8 cellular contexts compared by ENCODE assay signal in the genomic region with DNA sequence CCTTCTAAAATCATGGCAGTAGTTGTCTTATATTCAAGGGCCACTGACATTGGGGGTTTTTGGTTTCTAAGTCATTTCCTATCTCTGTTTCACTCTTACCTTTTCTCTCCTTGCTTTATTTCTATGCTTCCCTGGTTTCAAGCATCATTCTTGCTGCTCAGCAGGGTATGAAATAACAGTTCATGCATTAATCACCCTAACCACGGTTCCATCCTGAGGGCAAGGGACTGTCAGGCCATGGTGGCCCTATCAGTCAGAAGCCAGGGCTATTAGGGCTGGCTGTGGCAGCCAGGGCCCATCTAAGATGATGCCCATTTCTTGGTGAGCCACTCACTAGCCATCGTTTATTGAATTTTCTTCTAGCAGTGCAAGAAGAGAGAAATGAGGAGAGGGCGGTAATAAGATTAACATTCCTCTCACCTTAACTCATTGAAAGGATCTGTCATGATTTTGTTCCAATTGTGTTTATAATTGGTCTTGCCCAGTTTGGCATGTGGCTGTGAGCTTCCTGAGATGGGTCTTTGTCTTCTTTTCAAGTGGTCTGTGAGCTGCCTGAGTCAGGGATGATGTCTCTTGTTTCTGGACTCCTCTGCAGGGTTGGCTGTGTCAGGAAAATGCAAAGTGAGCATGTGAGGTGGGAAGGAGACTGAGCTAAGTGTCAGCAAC. TPM values are rescaled to one million over a fixed set of nuclear protein-coding genes. Genes with fewer than 3 reads are reported as not detected.
DNase-seq lines count a peak whose midpoint lies in the region; ATAC-seq and TF ChIP-seq lines count a peak whose summit lies in the region.

No MANE protein-coding gene starts in this region.

- BruUV-seq in OCI-LY7 (replicated peaks; lab: Mats Ljungman, UMichigan) = no TSS peak

- H3K79me2 ChIP-seq in OCI-LY7 (ENCODE audit: insufficient read depth, low read depth, low read length) = no peaks in the 10 kb centered on the region

- no peaks in the 10 kb centered on the region for H3K36me3 ChIP-seq in stomach smooth muscle (ENCODE audit: control insufficient read depth in 2 of 2, insufficient read depth in 2 of 2, low read length in 2 of 2)
- no peaks in the 10 kb centered on the region for H3K36me3 ChIP-seq in OCI-LY7 (ENCODE audit: insufficient read depth, low read length)

- ATAC-seq in activated naive CD4-positive, alpha-beta T cell treated with anti-CD3 and anti-CD28 coated beads, Interleukin-2, amount 50 U/mL, for 72 hours = peak; percentile 79 to 91
- ATAC-seq in HG03103 (IDR thresholded peaks at IDR 0.05; ENCODE audit: low read depth, unreplicated experiment) (peak; percentile 50), GM19455 (IDR thresholded peaks at IDR 0.05; ENCODE audit: unreplicated experiment) (no peak)

- H3K4me1 ChIP-seq in stomach smooth muscle (ENCODE audit: control insufficient read depth, insufficient read depth, low read length) (peaks cover 55% of the 10 kb centered on the region), OCI-LY7 (ENCODE audit: insufficient read depth, low read length, poor library complexity, severe bottlenecking) (no peaks in the 10 kb centered on the region)

- POLR2A ChIA-PET in OCI-LY7 (lab: Charles Lee) = interaction anchor here (1.1 kb wide), 1 partner anchor 9 kb away, joined by 5 read pairs; no protein-coding TSS in a partner anchor

- H3K4me3 ChIP-seq in choroid plexus epithelial cell (ENCODE audit: low read depth, low read length) = no peak overlapping the region
- peak overlapping the region in 1 of 2 donors; percentile 29 for H3K4me3 ChIP-seq in stomach smooth muscle (ENCODE audit: low read length in 2 of 2)
- no peak overlapping the region for H3K4me3 ChIP-seq in OCI-LY7 (ENCODE audit: low read depth, low read length, poor library complexity, severe bottlenecking)

- no peaks in the 10 kb centered on the region for H4K20me1 ChIP-seq in OCI-LY7 (ENCODE audit: insufficient read depth, low read length)

- peak overlapping the region; percentile 48 to 81 for H3K27ac Mint-ChIP-seq in activated naive CD4-positive, alpha-beta T cell treated with anti-CD3 and anti-CD28 coated beads, Interleukin-2, amount 50 U/mL, for 72 hours

- intact Hi-C loops in OCI-LY7 (cut with micrococcal nuclease; ENCODE audit: unreplicated experiment) = no loop called here

- no peak overlapping the region for H3K9ac ChIP-seq in stomach smooth muscle (ENCODE audit: low read length in 2 of 2)

- peak overlapping the region; percentile 62 for H3K27ac ChIP-seq in stomach smooth muscle (ENCODE audit: low read length)
- no peak overlapping the region for H3K27ac ChIP-seq in OCI-LY7 (ENCODE audit: low read depth, low read length, poor library complexity, severe bottlenecking)

- no peak overlapping the region for H2AFZ ChIP-seq in OCI-LY7 (ENCODE audit: low read length)

- H3K4me2 ChIP-seq in OCI-LY7 (ENCODE audit: low read length) = no peak overlapping the region

- H3K27me3 ChIP-seq in stomach smooth muscle (ENCODE audit: control insufficient read depth in 1 of 2, insufficient read depth in 2 of 2, low read length in 2 of 2) = no peaks in the 10 kb centered on the region

- no peaks in the 10 kb centered on the region for H3K9me3 Mint-ChIP-seq in activated naive CD4-positive, alpha-beta T cell treated with anti-CD3 and anti-CD28 coated beads, Interleukin-2, amount 50 U/mL, for 72 hours

- TF ChIP-seq CTCF in choroid plexus epithelial cell (conservative IDR thresholded peaks at IDR 0.05; ENCODE audit: low read depth, low read length) = no peak
- no peak for TF ChIP-seq CTCF in OCI-LY7 (conservative IDR thresholded peaks at IDR 0.05; ENCODE audit: low read length)

- H3K9me2 ChIP-seq in OCI-LY7 (ENCODE audit: insufficient read depth, low read length) = no peaks in the 10 kb centered on the region

- CTCF ChIA-PET in OCI-LY7 (lab: Charles Lee; ENCODE audit: unreplicated experiment) = no interaction called here

- H3K9me3 ChIP-seq in stomach smooth muscle (ENCODE audit: control insufficient read depth in 2 of 2, low read length in 2 of 2) (no peaks in the 10 kb centered on the region), OCI-LY7 (ENCODE audit: low read length) (no peaks in the 10 kb centered on the region)

- DNase-seq in activated naive CD4-positive, alpha-beta T cell treated with anti-CD3 and anti-CD28 coated beads, Interleukin-2, amount 50 U/mL, for 72 hours (ENCODE audit: low spot score in 2 of 2) = peak in 1 of 2 donors; percentile 29
- DNase-seq in activated naive CD4-positive, alpha-beta T cell treated with Interleukin-2 at 50 U/mL for 16 hours = no peak
- DNase-seq in choroid plexus epithelial cell (ENCODE audit: low read depth) (peak; percentile 42), OCI-LY7 (ENCODE audit: low spot score) (no peak), NCI-H1092 treated with DMSO at 0.1 percent for 48 hours (lab: John Stamatoyannopoulos, UW) (no peak)

- no peaks in the 10 kb centered on the region for H3K36me3 Mint-ChIP-seq in activated naive CD4-positive, alpha-beta T cell treated with anti-CD3 and anti-CD28 coated beads, Interleukin-2, amount 50 U/mL, for 72 hours

RNA-seq across cellular contexts. Expression of a gene that starts 45.2 kb away (rescaled TPM):
- total RNA-seq in activated naive CD4-positive, alpha-beta T cell treated with anti-CD3 and anti-CD28 coated beads, Interleukin-2, amount 50 U/mL, for 72 hours = 10 to 100 TPM; 10.8 to 18.8 TPM
- 11.4 and 36.7 TPM in 2 replicates for total RNA-seq in OCI-LY7 (2014; rRNA removed; shearing (Covaris generic))
- total RNA-seq in OCI-LY7 (2022) = 21.4 and 23.8 TPM in 2 replicates
